25 cellular contexts compared by ENCODE assay signal in genomic region chr11:4589024-4589423, GRCh38. TPM values are rescaled to one million over a fixed set of nuclear protein-coding genes. Genes with fewer than 3 reads are reported as not detected.
DNase-seq lines count a peak whose midpoint lies in the region; ATAC-seq and TF ChIP-seq lines count a peak whose summit lies in the region.
"Had no signal": no experiment of that assay in that cellular context is flagged by ENCODE, and none has a peak within 500 bp of the region (broad histone marks: within the 10 kb centered on the region; RNA-seq: fewer than 3 reads in every experiment).

No MANE protein-coding gene starts in this region.

- intact Hi-C loops in posterior vena cava (cut with DNase I) = no loop called here
- intact Hi-C loops in A673 (cut with micrococcal nuclease; ENCODE audit: unreplicated experiment) = no loop called here

- H3K36me3 ChIP-seq in A673 (ENCODE audit: insufficient read depth, low read length, poor library complexity, severe bottlenecking) = no peaks in the 10 kb centered on the region
- H3K36me3 ChIP-seq: BLaER1 treated with 17β-estradiol and CSF1 and Interleukin-3, amounts not matched to agents 10 nM and 100 nM had no signal

- no peaks in the 10 kb centered on the region for H3K36me3 Mint-ChIP-seq in endothelial cell (ENCODE audit: low read depth, unreplicated experiment)
- H3K36me3 Mint-ChIP-seq: CD14-positive monocyte; CD4-positive, CD25-positive, alpha-beta regulatory T cell; CD8-positive, alpha-beta memory T cell had no signal

- H3K4me3 Mint-ChIP-seq in endothelial cell (ENCODE audit: unreplicated experiment) = no peak overlapping the region
- H3K4me3 Mint-ChIP-seq: B cell; CD14-positive monocyte; CD4-positive, CD25-positive, alpha-beta regulatory T cell; CD8-positive, alpha-beta memory T cell had no signal

- no peaks in the 10 kb centered on the region for H3K9me3 ChIP-seq in A673 (ENCODE audit: low read depth, low read length, poor library complexity, severe bottlenecking)
- H3K9me3 ChIP-seq: BLaER1 treated with 17β-estradiol and CSF1 and Interleukin-3, amounts not matched to agents 10 nM and 100 nM had no signal

- H3K9me3 Mint-ChIP-seq in endothelial cell (ENCODE audit: unreplicated experiment) = no peaks in the 10 kb centered on the region
- H3K9me3 Mint-ChIP-seq: CD14-positive monocyte; CD4-positive, CD25-positive, alpha-beta regulatory T cell had no signal

- POLR2A ChIA-PET in A673 (lab: Charles Lee; ENCODE audit: low non-redundant PET) = no interaction called here

- TF ChIP-seq CTCF in C4-2B (conservative IDR thresholded peaks at IDR 0.05) = no peak
- TF ChIP-seq CTCF in LNCaP clone FGC (IDR thresholded peaks at IDR 0.05; ENCODE audit: control insufficient read depth, extremely low read depth, insufficient read depth) = no peak
- no peak for TF ChIP-seq CTCF in endothelial cell (IDR thresholded peaks at IDR 0.05; ENCODE audit: unreplicated experiment)
- TF ChIP-seq CTCF in A673 (conservative IDR thresholded peaks at IDR 0.05; ENCODE audit: low read depth, low read length) = no peak

- DNase-seq in DMS53 (lab: John Stamatoyannopoulos, UW) (peak; percentile 37), LNCaP clone FGC (ENCODE audit: low read depth) (peak; percentile 70), endothelial cell (ENCODE audit: low spot score) (no peak), posterior vena cava (ENCODE audit: low spot score) (no peak), left lobe of liver (ENCODE audit: low spot score) (no peak), A673 (ENCODE audit: low spot score) (no peak)
- DNase-seq: 8988T; AML-193; CD4-positive, alpha-beta memory T cell; CD4-positive, CD25-positive, alpha-beta regulatory T cell; CD8-positive, alpha-beta memory T cell; COR-L47; DMS 273 treated with DMSO at 0.1 percent for 48 hours; DMS153; DMS79; DND-41; EL; GDM1 had no signal

- no peak for ATAC-seq in left lobe of liver
- ATAC-seq: GM12878 had no signal

- H3K4me3 ChIP-seq in LNCaP clone FGC (ENCODE audit: low read depth, low read length) = no peak overlapping the region
- no peak overlapping the region for H3K4me3 ChIP-seq in A673 (ENCODE audit: low read depth, low read length, poor library complexity, severe bottlenecking)
- H3K4me3 ChIP-seq: BLaER1 treated with 17β-estradiol and CSF1 and Interleukin-3, amounts not matched to agents 10 nM and 100 nM; GM12878 had no signal

- peaks cover 15% of the 10 kb centered on the region for H3K4me1 Mint-ChIP-seq in endothelial cell (ENCODE audit: unreplicated experiment)
- H3K4me1 Mint-ChIP-seq: B cell; CD14-positive monocyte; CD4-positive, CD25-positive, alpha-beta regulatory T cell; CD8-positive, alpha-beta memory T cell had no signal

- no peaks in the 10 kb centered on the region for H3K27me3 Mint-ChIP-seq in endothelial cell (ENCODE audit: unreplicated experiment)

- H3K27me3 ChIP-seq in A673 (replicated peaks; ENCODE audit: insufficient read depth, low read depth, low read length, poor library complexity) = no peaks in the 10 kb centered on the region

- peak overlapping the region; percentile 17; the same call in 1 of the 2 replicates for H3K27ac ChIP-seq in C4-2B
- H3K27ac ChIP-seq in A673 (ENCODE audit: low read depth, low read length, poor library complexity, severe bottlenecking) = no peak overlapping the region
- H3K27ac ChIP-seq: BLaER1 treated with 17β-estradiol and CSF1 and Interleukin-3, amounts not matched to agents 10 nM and 100 nM had no signal

- no TSS peak for BruUV-seq in A673 (replicated peaks; lab: Mats Ljungman, UMichigan)

- CTCF ChIA-PET in A673 (lab: Charles Lee) = no interaction called here

- H3K27ac Mint-ChIP-seq in endothelial cell (ENCODE audit: unreplicated experiment) = peak overlapping the region; percentile 11
- H3K27ac Mint-ChIP-seq: B cell; CD14-positive monocyte; CD4-positive, alpha-beta memory T cell; CD4-positive, CD25-positive, alpha-beta regulatory T cell; CD8-positive, alpha-beta memory T cell had no signal

- H3K4me1 ChIP-seq in A673 (ENCODE audit: insufficient read depth, low read length, poor library complexity, severe bottlenecking) = no peaks in the 10 kb centered on the region

RNA-seq across cellular contexts. Expression of gene OR52I1, which starts 4.8 kb away (rescaled TPM):
- total RNA-seq in endothelial cell (ENCODE audit: unreplicated experiment) = not detected
- not detected for total RNA-seq in posterior vena cava
- not detected for total RNA-seq in left lobe of liver
- total RNA-seq in A673 (2021) = not detected in 2 replicates
- total RNA-seq: B cell; CD4-positive, alpha-beta memory T cell; CD4-positive, CD25-positive, alpha-beta regulatory T cell; CD8-positive, alpha-beta memory T cell; Daoy; G401; GM12878 had no signal

RNA-seq across cellular contexts. Expression of gene OR52I2, which starts 7.5 kb away (rescaled TPM):
- total RNA-seq in endothelial cell (ENCODE audit: unreplicated experiment) = not detected
- not detected for total RNA-seq in posterior vena cava
- not detected for total RNA-seq in left lobe of liver
- not detected in 2 replicates for total RNA-seq in A673 (2021)
- total RNA-seq: B cell; CD4-positive, alpha-beta memory T cell; CD4-positive, CD25-positive, alpha-beta regulatory T cell; CD8-positive, alpha-beta memory T cell; Daoy; G401; GM12878 had no signal

RNA-seq across cellular contexts. Expression of gene TRIM68, which starts 19.0 kb away (rescaled TPM):
- total RNA-seq in endothelial cell (ENCODE audit: unreplicated experiment) (15.2 TPM), posterior vena cava (1 to 10 TPM; 6.2 to 6.3 TPM), left lobe of liver (4.5 TPM), A673 (2021) (5.7 and 7.1 TPM in 2 replicates)

RNA-seq across cellular contexts. Expression of gene OR52M1, which starts 44.0 kb away (rescaled TPM):
- total RNA-seq in endothelial cell (ENCODE audit: unreplicated experiment) (not detected), posterior vena cava (not detected), left lobe of liver (not detected), A673 (2021) (not detected in 2 replicates)
- total RNA-seq: B cell; CD4-positive, alpha-beta memory T cell; CD4-positive, CD25-positive, alpha-beta regulatory T cell; CD8-positive, alpha-beta memory T cell; Daoy; G401; GM12878 had no signal

RNA-seq across cellular contexts. Expression of gene OR51D1, which starts 48.3 kb away (rescaled TPM):
- total RNA-seq in endothelial cell (ENCODE audit: unreplicated experiment) (not detected), posterior vena cava (not detected), left lobe of liver (not detected), A673 (2021) (not detected in 2 replicates)
- total RNA-seq: B cell; CD4-positive, alpha-beta memory T cell; CD4-positive, CD25-positive, alpha-beta regulatory T cell; CD8-positive, alpha-beta memory T cell; Daoy; G401 had no signal

Comparison
In these comparisons a context has a peak if more than half of its experiments do, and no peak if none do; other contexts are left out.
1. DNase-seq: peak in DMS53 (single experiment) and LNCaP clone FGC (single experiment); none in endothelial cell (single experiment), posterior vena cava (single experiment), left lobe of liver (single experiment) and A673 (single experiment).